ENCODE assay signal across 8 cellular contexts in the genomic region with DNA sequence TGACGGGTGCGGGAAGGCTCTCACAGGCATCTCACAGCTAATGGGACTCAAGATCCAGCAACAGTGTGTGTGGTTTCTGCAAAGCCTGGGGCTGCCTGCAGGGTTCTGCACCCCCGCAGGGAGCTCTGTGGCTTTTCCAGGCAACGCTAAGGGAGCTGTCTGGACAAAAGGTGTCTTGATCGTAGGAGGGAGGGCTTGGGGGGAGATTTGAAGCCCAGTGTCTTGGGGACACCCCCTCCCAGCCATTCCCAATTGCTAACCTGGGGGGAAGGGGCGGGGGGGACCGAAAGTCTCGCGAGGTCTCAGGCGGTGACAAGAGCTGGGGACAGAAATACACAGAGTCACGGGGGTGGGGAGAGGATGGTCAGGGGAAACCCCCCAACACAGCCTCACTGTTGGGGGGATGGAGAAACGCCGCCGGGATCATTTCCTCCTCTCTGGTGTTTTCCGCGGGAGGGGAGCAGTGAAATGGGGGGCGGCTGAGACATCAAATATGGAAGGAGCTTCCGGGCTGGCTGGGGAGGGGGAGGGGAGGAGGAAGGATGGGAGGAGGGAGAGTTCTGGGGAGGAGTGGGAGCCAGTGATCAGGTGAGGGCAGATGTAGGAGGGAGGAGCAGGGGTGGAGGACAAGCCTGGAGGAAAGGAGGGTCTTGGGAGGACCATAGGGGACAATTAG. TPM values are rescaled to one million over a fixed set of nuclear protein-coding genes. Genes with fewer than 3 reads are reported as not detected.
A peak's percentile ranks its signal among the peaks of the same experiment; 100 is the strongest.
DNase-seq lines count a peak whose midpoint lies in the region; ATAC-seq, FAIRE-seq and TF ChIP-seq lines count a peak whose summit lies in the region.

No MANE protein-coding gene starts in this region.

- no peak for TF ChIP-seq CTCF in astrocyte (IDR thresholded peaks at IDR 0.05; ENCODE audit: insufficient read depth, low read depth, low read length)

- H3K4me2 ChIP-seq in astrocyte (ENCODE audit: low read length) = peak overlapping the region; percentile 19

- H4K20me1 ChIP-seq in astrocyte (ENCODE audit: insufficient read depth, low read length) = no peaks in the 10 kb centered on the region

- H3K36me3 ChIP-seq in astrocyte (ENCODE audit: insufficient read depth, low read length) = no peaks in the 10 kb centered on the region

- H3K4me1 Mint-ChIP-seq in astrocyte (ENCODE audit: low read depth, unreplicated experiment) (no peaks in the 10 kb centered on the region), immature natural killer cell (no peaks in the 10 kb centered on the region)

- ATAC-seq in activated CD4-positive, CD25-positive, alpha-beta regulatory T cell treated with anti-CD3 and anti-CD28 coated beads, Interleukin-2, amount 50 U/mL, for 24 hours = peak; percentile 58 to 74
- no peak for ATAC-seq in GM18867 (IDR thresholded peaks at IDR 0.05; ENCODE audit: unreplicated experiment)
- ATAC-seq in HG02981 (IDR thresholded peaks at IDR 0.05; ENCODE audit: unreplicated experiment) = no peak

- no peak overlapping the region for H3K27ac ChIP-seq in astrocyte (ENCODE audit: low read depth, low read length)

- no peak overlapping the region for H2AFZ ChIP-seq in astrocyte (ENCODE audit: low read depth, low read length)

- H3K4me3 ChIP-seq in astrocyte (ENCODE audit: insufficient read depth, low read depth, low read length) = no peak overlapping the region

- no peaks in the 10 kb centered on the region for H3K9me3 ChIP-seq in astrocyte (ENCODE audit: insufficient read depth, low read depth, low read length)

- H3K27me3 Mint-ChIP-seq in astrocyte (ENCODE audit: low read depth, unreplicated experiment) = peaks cover 2% of the 10 kb centered on the region
- peaks cover 12 to 29% (median 16%) of the 10 kb centered on the region in 3 donors for H3K27me3 Mint-ChIP-seq in immature natural killer cell (ENCODE audit: low read depth in 3 of 3)

- H3K36me3 Mint-ChIP-seq in astrocyte (ENCODE audit: low read depth, unreplicated experiment) = no peaks in the 10 kb centered on the region
- H3K36me3 Mint-ChIP-seq in immature natural killer cell = no peaks in the 10 kb centered on the region

- no peak overlapping the region for H3K27ac Mint-ChIP-seq in astrocyte (ENCODE audit: unreplicated experiment)
- no peak overlapping the region for H3K27ac Mint-ChIP-seq in immature natural killer cell

- H3K4me3 Mint-ChIP-seq in astrocyte (ENCODE audit: unreplicated experiment) = no peak overlapping the region
- peak overlapping the region in 1 of 5 donors; percentile 18 for H3K4me3 Mint-ChIP-seq in immature natural killer cell

- H3K9me3 Mint-ChIP-seq in astrocyte (ENCODE audit: unreplicated experiment) (peaks cover 5% of the 10 kb centered on the region), immature natural killer cell (no peaks in the 10 kb centered on the region)

- peaks cover 14% of the 10 kb centered on the region for H3K27me3 ChIP-seq in astrocyte (ENCODE audit: insufficient read depth, low read length)

- no peak overlapping the region for H3K9ac ChIP-seq in astrocyte (ENCODE audit: low read length)

- H3K79me2 ChIP-seq in astrocyte (ENCODE audit: insufficient read depth, low read length) = no peaks in the 10 kb centered on the region

- no peak for FAIRE-seq in astrocyte (lab: Jason Lieb, UNC)

- H3K4me1 ChIP-seq in astrocyte (ENCODE audit: insufficient read depth, low read length) = no peaks in the 10 kb centered on the region

- no peak for DNase-seq in activated CD4-positive, CD25-positive, alpha-beta regulatory T cell treated with anti-CD3 and anti-CD28 coated beads, Interleukin-2, amount 50 U/mL, for 72 hours
- DNase-seq in NCI-H2107 (lab: John Stamatoyannopoulos, UW) (peak; percentile 38), astrocyte (ENCODE audit: low read depth) (no peak), retina (peak; percentile 88), immature natural killer cell (no peak)

RNA-seq across cellular contexts. Expression of a gene that starts 13.3 kb away (rescaled TPM):
- total RNA-seq in astrocyte = not detected in 2 replicates
- polyA plus RNA-seq in immature natural killer cell = not detected

RNA-seq across cellular contexts. Expression of a gene that starts 49.5 kb away (rescaled TPM):
- not detected in 2 replicates for total RNA-seq in astrocyte
- polyA plus RNA-seq in immature natural killer cell = 1 to 10 TPM in 1 of 3 donors, under 1 TPM in 1, not detected in 1; 0.50 to 2.2 TPM

Comparison
In these comparisons a context has a peak if more than half of its experiments do, and no peak if none do; other contexts are left out.
1. ATAC-seq: peak in activated CD4-positive, CD25-positive, alpha-beta regulatory T cell treated with anti-CD3 and anti-CD28 coated beads, Interleukin-2, amount 50 U/mL, for 24 hours (2 of 2); none in GM18867 (single experiment) and HG02981 (single experiment).
2. DNase-seq: peak in NCI-H2107 (single experiment) and retina (single experiment); none in activated CD4-positive, CD25-positive, alpha-beta regulatory T cell treated with anti-CD3 and anti-CD28 coated beads, Interleukin-2, amount 50 U/mL, for 72 hours (single experiment), astrocyte (single experiment) and immature natural killer cell (0 of 3).